In genomic region chrX:13074297-13075262, GRCh38 we compare ENCODE assay signal across 9 cellular contexts. TPM values are rescaled to one million over a fixed set of nuclear protein-coding genes. Genes with fewer than 3 reads are reported as not detected.
DNase-seq lines count a peak whose midpoint lies in the region; ATAC-seq and TF ChIP-seq lines count a peak whose summit lies in the region.
"Had no signal": no experiment of that assay in that cellular context is flagged by ENCODE, and none has a peak within 500 bp of the region (broad histone marks: within the 10 kb centered on the region; RNA-seq: fewer than 3 reads in every experiment).

No MANE protein-coding gene starts in this region.

- H2AK5ac ChIP-seq in IMR-90 (ENCODE audit: low read depth, low read length): no peak overlapping the region
- H2AK5ac ChIP-seq in mesendoderm (ENCODE audit: low read length): no peak overlapping the region

- peak overlapping the region; percentile 9 for H3K4me3 Mint-ChIP-seq in activated CD4-positive, alpha-beta T cell treated with anti-CD3 and anti-CD28 coated beads, Interleukin-2, amount 10 ng/mL, durations not matched to agents 7 days and 5 days
- H3K4me3 Mint-ChIP-seq in progenitor cell of endocrine pancreas (ENCODE audit: low read depth): no peak overlapping the region

- no peak overlapping the region for H3K14ac ChIP-seq in IMR-90 (replicated peaks; ENCODE audit: low read depth, low read length)

- TF ChIP-seq POLR2A in IMR-90 (IDR thresholded peaks at IDR 0.05; ENCODE audit: low read depth, low read length) (no peak), spleen (IDR thresholded peaks at IDR 0.05) (peak in 1 of 3 donors; percentile 8)

- peak; percentile 26 for DNase-seq in activated CD4-positive, alpha-beta T cell treated with anti-CD3 and anti-CD28 coated beads, Interleukin-2, amount 10 ng/mL, durations not matched to agents 7 days and 5 days
- no peak for DNase-seq in activated CD4-positive, alpha-beta T cell treated with anti-CD3 and anti-CD28 coated beads, Interleukin-2, amount 50 U/mL, for 1 hour
- DNase-seq in IMR-90 (no peak), spleen (no peak), NCI-H345 (lab: John Stamatoyannopoulos, UW) (no peak), mesendoderm (no peak), progenitor cell of endocrine pancreas (ENCODE audit: low spot score, unreplicated experiment) (no peak)
- DNase-seq: left ventricle myocardium inferior had no signal

- H3K4me1 ChIP-seq in IMR-90 (ENCODE audit: control insufficient read depth, insufficient read depth, low read length) (no peaks in the 10 kb centered on the region; the same call in 1 of the 2 replicates), spleen (peaks cover 10 to 65% (median 41%) of the 10 kb centered on the region in 6 donors), mesendoderm (ENCODE audit: control insufficient read depth, low read depth, low read length) (no peaks in the 10 kb centered on the region)
- H3K4me1 ChIP-seq: left ventricle myocardium inferior had no signal

- ATAC-seq in HG02571 (IDR thresholded peaks at IDR 0.05; ENCODE audit: unreplicated experiment) (peak; percentile 55), IMR-90 (ENCODE audit: low read depth) (no peak)

- H3K56ac ChIP-seq in IMR-90 (ENCODE audit: extremely low read depth, insufficient read depth, low read length) (no peak overlapping the region), mesendoderm (ENCODE audit: low read length) (no peak overlapping the region)

- no peak overlapping the region for H2BK5ac ChIP-seq in IMR-90 (ENCODE audit: low read depth, low read length, poor library complexity, severe bottlenecking)
- no peak overlapping the region for H2BK5ac ChIP-seq in mesendoderm (ENCODE audit: low read length)

- in situ Hi-C loops in IMR-90 (cut with MboI; ENCODE audit: low sequenced_read_pairs): no loop called here

- peaks cover 8% of the 10 kb centered on the region for H3K9me3 Mint-ChIP-seq in activated CD4-positive, alpha-beta T cell treated with anti-CD3 and anti-CD28 coated beads, Interleukin-2, amount 10 ng/mL, durations not matched to agents 7 days and 5 days
- H3K9me3 Mint-ChIP-seq in progenitor cell of endocrine pancreas (ENCODE audit: low read depth): peaks cover 30% of the 10 kb centered on the region

- no peak overlapping the region for H3K4me2 ChIP-seq in IMR-90 (ENCODE audit: low read depth, low read length)
- no peak overlapping the region for H3K4me2 ChIP-seq in mesendoderm (ENCODE audit: low read length)

- no peak for TF ChIP-seq RAD21 in IMR-90 (IDR thresholded peaks at IDR 0.05; ENCODE audit: low read length)

- H3K36me3 Mint-ChIP-seq in activated CD4-positive, alpha-beta T cell treated with anti-CD3 and anti-CD28 coated beads, Interleukin-2, amount 10 ng/mL, durations not matched to agents 7 days and 5 days (ENCODE audit: low read depth): peaks cover 14% of the 10 kb centered on the region
- no peaks in the 10 kb centered on the region for H3K36me3 Mint-ChIP-seq in progenitor cell of endocrine pancreas (ENCODE audit: insufficient read depth)

- H3K4me3 ChIP-seq in IMR-90 (ENCODE audit: insufficient read depth, low read depth, low read length) (no peak overlapping the region), spleen (no peak overlapping the region), mesendoderm (ENCODE audit: low read length) (no peak overlapping the region)
- H3K4me3 ChIP-seq: left ventricle myocardium inferior had no signal

- H3K9ac ChIP-seq in IMR-90 (ENCODE audit: low read depth, low read length): no peak overlapping the region
- no peak overlapping the region for H3K9ac ChIP-seq in mesendoderm (ENCODE audit: low read length)

- H3K4me1 Mint-ChIP-seq in activated CD4-positive, alpha-beta T cell treated with anti-CD3 and anti-CD28 coated beads, Interleukin-2, amount 10 ng/mL, durations not matched to agents 7 days and 5 days: peaks cover 60% of the 10 kb centered on the region
- peaks cover 1% of the 10 kb centered on the region for H3K4me1 Mint-ChIP-seq in progenitor cell of endocrine pancreas (ENCODE audit: low read depth)

- H3K27ac Mint-ChIP-seq in activated CD4-positive, alpha-beta T cell treated with anti-CD3 and anti-CD28 coated beads, Interleukin-2, amount 10 ng/mL, durations not matched to agents 7 days and 5 days: peak overlapping the region; percentile 93
- no peak overlapping the region for H3K27ac Mint-ChIP-seq in progenitor cell of endocrine pancreas

- H3K23ac ChIP-seq in IMR-90 (ENCODE audit: low read depth, low read length) (no peak overlapping the region), mesendoderm (ENCODE audit: low read length) (no peak overlapping the region)

- TF ChIP-seq CTCF in IMR-90 (conservative IDR thresholded peaks at IDR 0.05; ENCODE audit: low read depth, low read length) (no peak), spleen (IDR thresholded peaks at IDR 0.05 in 8 of 11, conservative IDR thresholded peaks at IDR 0.05 in 3 of 11) (no peak), progenitor cell of endocrine pancreas (IDR thresholded peaks at IDR 0.05; ENCODE audit: unreplicated experiment) (no peak)

- H3K27me3 ChIP-seq in IMR-90 (ENCODE audit: control insufficient read depth, insufficient read depth, low read length): no peaks in the 10 kb centered on the region
- H3K27me3 ChIP-seq in spleen (replicated peaks in 1 of 7): peaks cover 0 to 7% (median 0%) of the 10 kb centered on the region in 7 donors
- H3K27me3 ChIP-seq in mesendoderm (ENCODE audit: insufficient read depth, low read length, poor library complexity): no peaks in the 10 kb centered on the region

- H3K79me1 ChIP-seq in IMR-90 (ENCODE audit: low read depth in 1 of 2, low read length in 2 of 2) (no peaks in the 10 kb centered on the region), mesendoderm (ENCODE audit: low read length) (no peaks in the 10 kb centered on the region)

- H4K5ac ChIP-seq in IMR-90 (ENCODE audit: low read depth, low read length) (no peak overlapping the region), mesendoderm (ENCODE audit: low read length) (no peak overlapping the region)

- H3K36me3 ChIP-seq in IMR-90 (ENCODE audit: control insufficient read depth, insufficient read depth, low read length) (no peaks in the 10 kb centered on the region), spleen (no peaks in the 10 kb centered on the region), mesendoderm (ENCODE audit: control insufficient read depth, insufficient read depth, low read length) (no peaks in the 10 kb centered on the region)
- H3K36me3 ChIP-seq: left ventricle myocardium inferior had no signal

- no peak overlapping the region for H2AFZ ChIP-seq in IMR-90 (replicated peaks; ENCODE audit: low read length, poor library complexity)

- dilution Hi-C loops in IMR-90 (cut with HindIII; ENCODE audit: low sequenced_read_pairs, unreplicated experiment): no loop called here

- H2BK120ac ChIP-seq in IMR-90 (ENCODE audit: low read depth, low read length) (no peak overlapping the region), mesendoderm (ENCODE audit: low read depth, low read length) (no peak overlapping the region)

- 0 out of 3 replicates have a peak overlapping the region, but pooled peaks have one; percentile 28 for H2BK15ac ChIP-seq in IMR-90 (ENCODE audit: low read depth, low read length)
- H2BK15ac ChIP-seq in mesendoderm (replicated peaks; ENCODE audit: low read depth): no peak overlapping the region

- POLR2A ChIA-PET in activated CD4-positive, alpha-beta T cell treated with anti-CD3 and anti-CD28 coated beads, Interleukin-2, amount 10 ng/mL, durations not matched to agents 7 days and 5 days (lab: Charles Lee): no interaction called here
- POLR2A ChIA-PET in IMR-90 (lab: Charles Lee; ENCODE audit: unreplicated experiment): no interaction called here

- H2AK9ac ChIP-seq in IMR-90 (replicated peaks; ENCODE audit: low read depth, low read length, poor library complexity): no peak overlapping the region

- no peak overlapping the region for H4K8ac ChIP-seq in IMR-90 (ENCODE audit: low read depth in 2 of 2, low read length in 2 of 2)
- no peak overlapping the region for H4K8ac ChIP-seq in mesendoderm (ENCODE audit: low read depth, low read length)

- CTCF ChIA-PET in activated CD4-positive, alpha-beta T cell treated with anti-CD3 and anti-CD28 coated beads, Interleukin-2, amount 10 ng/mL, durations not matched to agents 7 days and 5 days (lab: Charles Lee): interaction anchor here (0.6 to 3.9 kb wide), 3 partner anchors 12 to 187 kb away, joined by 3 to 18 read pairs (median 3); no protein-coding TSS in a partner anchor
- CTCF ChIA-PET in IMR-90 (lab: Yijun Ruan, JAX): no interaction called here

- H3K4ac ChIP-seq in IMR-90 (ENCODE audit: low read depth, low read length) (no peak overlapping the region), mesendoderm (ENCODE audit: low read depth, low read length) (no peak overlapping the region)

- H3K9me3 ChIP-seq in IMR-90 (ENCODE audit: control insufficient read depth, insufficient read depth, low read length) (peaks cover 4% of the 10 kb centered on the region; the same call in 1 of the 2 replicates), spleen (peaks cover 0 to 9% (median 7%) of the 10 kb centered on the region in 8 donors)

- WGBS in IMR-90 (ENCODE audit: extremely low coverage in 2 of 2, insufficient read length in 1 of 2), 2 experiments: no CpG with 5 or more reads among the region's 9 CpGs
- WGBS in spleen, 5 donors: 44 to 68% (median 53%) methylated on average over 9 of the region's 9 CpGs
- WGBS in mesendoderm (ENCODE audit: extremely low coverage, insufficient coverage, low lambda C conversion rate): no CpG with 5 or more reads among the region's 9 CpGs

- intact Hi-C loops in IMR-90 (cut with micrococcal nuclease): loop anchor here (5.0 to 10.0 kb wide), 2 partner anchors 100 to 413 kb away; partner anchors contain the start of gene TMSB4X
- intact Hi-C loops in spleen (cut with DNase I; ENCODE audit: low total_unique reads): no loop called here

- no peak overlapping the region for H2BK20ac ChIP-seq in IMR-90 (ENCODE audit: low read depth, low read length)

- H3K27me3 Mint-ChIP-seq in activated CD4-positive, alpha-beta T cell treated with anti-CD3 and anti-CD28 coated beads, Interleukin-2, amount 10 ng/mL, durations not matched to agents 7 days and 5 days: no peaks in the 10 kb centered on the region
- no peaks in the 10 kb centered on the region for H3K27me3 Mint-ChIP-seq in progenitor cell of endocrine pancreas

- BruUV-seq in IMR-90 (replicated peaks; lab: Mats Ljungman, UMichigan): no TSS peak

- no peak overlapping the region for H3K18ac ChIP-seq in IMR-90 (ENCODE audit: low read depth, low read length)
- H3K18ac ChIP-seq in mesendoderm (ENCODE audit: low read length): no peak overlapping the region

- no peak overlapping the region for H4K91ac ChIP-seq in IMR-90 (ENCODE audit: insufficient read depth, low read depth, low read length)

- H3K27ac ChIP-seq in IMR-90 (ENCODE audit: insufficient read depth, low read length): no peak overlapping the region
- H3K27ac ChIP-seq in spleen: peak overlapping the region in 7 of 8 donors; percentile 48 to 90 (median 84)
- no peak overlapping the region for H3K27ac ChIP-seq in mesendoderm (ENCODE audit: low read depth, low read length)
- H3K27ac ChIP-seq: left ventricle myocardium inferior had no signal

- no peaks in the 10 kb centered on the region for H3K9me1 ChIP-seq in IMR-90 (ENCODE audit: insufficient read depth, low read length)

- H3K79me2 ChIP-seq in mesendoderm (ENCODE audit: control insufficient read depth, insufficient read depth, low read length): no peaks in the 10 kb centered on the region

- H4K20me1 ChIP-seq in IMR-90 (ENCODE audit: insufficient read depth, low read length): no peaks in the 10 kb centered on the region

RNA-seq across cellular contexts. Expression of gene FAM9C, which starts 30.2 kb away (rescaled TPM):
- not detected for total RNA-seq in activated CD4-positive, alpha-beta T cell treated with anti-CD3 and anti-CD28 coated beads, Interleukin-2, amount 10 ng/mL, durations not matched to agents 7 days and 5 days
- not detected in 2 replicates for total RNA-seq in IMR-90 (2012; rRNA removed)
- not detected in 2 replicates for polyA plus RNA-seq in IMR-90 (2012; rRNA removed)
- polyA plus RNA-seq in IMR-90 (2012; cell fraction: cytosol; rRNA removed): not detected in 2 replicates
- polyA plus RNA-seq in IMR-90 (2012; cell fraction: nucleus; rRNA removed; ENCODE audit: low replicate concordance): not detected in 2 replicates
- total RNA-seq in spleen: 10 to 100 TPM in 3 of 7 donors, under 1 TPM in 2, not detected in 2; 0.09 to 56.0 (median 12.3) TPM
- polyA plus RNA-seq in spleen: 10 to 100 TPM in 1 of 3 donors, under 1 TPM in 1, not detected in 1; 0.16 to 10.5 TPM
- 0.21 TPM for polyA plus RNA-seq in mesendoderm (2013, experiment 1 of 2)
- 0.20 TPM for polyA plus RNA-seq in mesendoderm (2013, experiment 2 of 2)
- not detected in 2 replicates for total RNA-seq in progenitor cell of endocrine pancreas
- total RNA-seq: left ventricle myocardium inferior had no signal

Comparison
In these comparisons a context has a peak if more than half of its experiments do, and no peak if none do; other contexts are left out.
1. H3K27ac ChIP-seq: peak in spleen (7 of 8); none in IMR-90 (single experiment) and mesendoderm (single experiment).